In genomic region chr3:48680811-48681540, GRCh38 we compare ENCODE assay signal across 1 cellular context.
TF ChIP-seq lines count a peak whose summit lies in the region.

No MANE protein-coding gene starts in this region.

TF ChIP-seq in IMR-90, 13 proteins besides CTCF, POLR2A, EP300 and RAD21:
- TF ChIP-seq CEBPB (IDR thresholded peaks at IDR 0.05; ENCODE audit: low read depth, low read length) (no peak), USF2 (IDR thresholded peaks at IDR 0.05; ENCODE audit: low read depth, low read length) (no peak), CHD1 (IDR thresholded peaks at IDR 0.05; ENCODE audit: low read depth, low read length) (no peak), SMC3 (IDR thresholded peaks at IDR 0.05; ENCODE audit: low read depth, low read length) (no peak), NFE2L2 (IDR thresholded peaks at IDR 0.05; ENCODE audit: low read depth, low read length) (no peak), MAFK (IDR thresholded peaks at IDR 0.05; ENCODE audit: low read depth, low read length) (no peak), RFX5 (IDR thresholded peaks at IDR 0.05; ENCODE audit: low read depth, low read length) (no peak), FOS (IDR thresholded peaks at IDR 0.05; ENCODE audit: low read depth, low read length) (no peak), BHLHE40 (IDR thresholded peaks at IDR 0.05; ENCODE audit: low read depth, low read length) (no peak), MAZ (IDR thresholded peaks at IDR 0.05; ENCODE audit: borderline replicate concordance, low read depth, low read length) (no peak)
- TF ChIP-seq, protein P1, sequence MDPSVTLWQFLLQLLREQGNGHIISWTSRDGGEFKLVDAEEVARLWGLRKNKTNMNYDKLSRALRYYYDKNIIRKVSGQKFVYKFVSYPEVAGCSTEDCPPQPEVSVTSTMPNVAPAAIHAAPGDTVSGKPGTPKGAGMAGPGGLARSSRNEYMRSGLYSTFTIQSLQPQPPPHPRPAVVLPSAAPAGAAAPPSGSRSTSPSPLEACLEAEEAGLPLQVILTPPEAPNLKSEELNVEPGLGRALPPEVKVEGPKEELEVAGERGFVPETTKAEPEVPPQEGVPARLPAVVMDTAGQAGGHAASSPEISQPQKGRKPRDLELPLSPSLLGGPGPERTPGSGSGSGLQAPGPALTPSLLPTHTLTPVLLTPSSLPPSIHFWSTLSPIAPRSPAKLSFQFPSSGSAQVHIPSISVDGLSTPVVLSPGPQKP (IDR thresholded peaks at IDR 0.05; ENCODE audit: borderline replicate concordance, low read depth, low read length) = no peak
